In the genomic region with DNA sequence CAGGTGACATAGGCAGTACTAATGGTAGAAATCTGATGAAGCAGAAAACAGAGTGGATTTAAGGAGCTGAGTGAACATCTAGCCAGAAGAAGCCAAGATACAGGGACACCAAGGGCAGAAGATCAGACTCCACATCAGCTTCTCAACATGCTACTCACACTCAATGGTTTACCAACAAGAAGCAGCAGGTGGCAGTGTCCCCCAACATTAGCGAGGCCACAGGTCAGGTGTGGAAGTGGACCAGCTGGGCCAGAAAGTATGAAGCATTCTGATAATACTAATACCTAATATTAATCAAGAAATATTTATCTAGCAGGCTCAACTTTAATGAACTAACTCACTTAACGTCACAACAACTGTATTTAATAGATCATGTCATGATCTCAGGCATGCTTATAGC, we compare ENCODE assay signal across 8 cellular contexts.
A peak's percentile ranks its signal among the peaks of the same experiment; 100 is the strongest.
DNase-seq lines count a peak whose midpoint lies in the region; TF ChIP-seq lines count a peak whose summit lies in the region.

No MANE protein-coding gene starts in this region.

- no peaks in the 10 kb centered on the region for H3K36me3 ChIP-seq in MM.1S (replicated peaks; ENCODE audit: insufficient read depth, low read length)
- H3K36me3 ChIP-seq in effector memory CD4-positive, alpha-beta T cell (ENCODE audit: control insufficient read depth, insufficient read depth, low read length) = no peaks in the 10 kb centered on the region

- POLR2A ChIA-PET in activated CD4-positive, alpha-beta memory T cell treated with anti-CD3 and anti-CD28 coated beads, Interleukin-2, amount 10 ng/mL, durations not matched to agents 7 days and 5 days (lab: Charles Lee) = no interaction called here

- H3K27ac ChIP-seq in MM.1S (ENCODE audit: low read length) = no peak overlapping the region
- no peak overlapping the region for H3K27ac ChIP-seq in effector memory CD4-positive, alpha-beta T cell (ENCODE audit: insufficient read depth, low read length, poor library complexity, severe bottlenecking)
- no peak overlapping the region for H3K27ac ChIP-seq in substantia nigra (ENCODE audit: low read depth, low read length, poor library complexity, severe bottlenecking)

- H3K4me1 ChIP-seq in MM.1S (ENCODE audit: low read length) = no peaks in the 10 kb centered on the region
- no peaks in the 10 kb centered on the region for H3K4me1 ChIP-seq in effector memory CD4-positive, alpha-beta T cell (ENCODE audit: control insufficient read depth, insufficient read depth, low read length, poor library complexity, severe bottlenecking)

- no peaks in the 10 kb centered on the region for H3F3A ChIP-seq in MM.1S (ENCODE audit: insufficient read depth, low read length)

- no peaks in the 10 kb centered on the region for H3K9me3 Mint-ChIP-seq in activated CD4-positive, alpha-beta memory T cell treated with anti-CD3 and anti-CD28 coated beads, Interleukin-2, amount 10 ng/mL, durations not matched to agents 7 days and 5 days
- H3K9me3 Mint-ChIP-seq in mesothelial cell of epicardium = peaks cover 23% of the 10 kb centered on the region

- no peak overlapping the region for H3K4me3 Mint-ChIP-seq in activated CD4-positive, alpha-beta memory T cell treated with anti-CD3 and anti-CD28 coated beads, Interleukin-2, amount 10 ng/mL, durations not matched to agents 7 days and 5 days
- H3K4me3 Mint-ChIP-seq in mesothelial cell of epicardium = no peak overlapping the region

- no peaks in the 10 kb centered on the region for H3K79me2 ChIP-seq in MM.1S (ENCODE audit: low read length)

- peaks cover 4% of the 10 kb centered on the region for H3K27me3 Mint-ChIP-seq in activated CD4-positive, alpha-beta memory T cell treated with anti-CD3 and anti-CD28 coated beads, Interleukin-2, amount 10 ng/mL, durations not matched to agents 7 days and 5 days
- no peaks in the 10 kb centered on the region for H3K27me3 Mint-ChIP-seq in mesothelial cell of epicardium (ENCODE audit: low read depth)

- peak; percentile 71 for TF ChIP-seq CTCF in MM.1S (IDR thresholded peaks at IDR 0.05; ENCODE audit: low read length)
- peak; percentile 21 for TF ChIP-seq CTCF in mesothelial cell of epicardium (IDR thresholded peaks at IDR 0.05; ENCODE audit: unreplicated experiment)

- H4K20me1 ChIP-seq in MM.1S (ENCODE audit: insufficient read depth, low read length) = no peaks in the 10 kb centered on the region

- H3K4me2 ChIP-seq in MM.1S (ENCODE audit: low read depth, low read length) = no peak overlapping the region

- no peaks in the 10 kb centered on the region for H3K27me3 ChIP-seq in MM.1S (replicated peaks; ENCODE audit: insufficient read depth, low read length)
- H3K27me3 ChIP-seq in effector memory CD4-positive, alpha-beta T cell (replicated peaks; ENCODE audit: control insufficient read depth, insufficient read depth, low read length, poor library complexity, severe bottlenecking) = no peaks in the 10 kb centered on the region

- DNase-seq in NCI-H1417 (lab: John Stamatoyannopoulos, UW) = peak; percentile 30 to 83 (median 56)
- no peak for DNase-seq in NCI-H1417 treated with DMSO at 0.1 percent for 48 hours (lab: John Stamatoyannopoulos, UW)
- peak; percentile 55 for DNase-seq in H4 (ENCODE audit: low spot score)
- DNase-seq in MM.1S = peak; percentile 67
- peak; percentile 54 for DNase-seq in activated CD4-positive, alpha-beta memory T cell treated with anti-CD3 and anti-CD28 coated beads, Interleukin-2, amount 10 ng/mL, durations not matched to agents 7 days and 5 days
- peak in 2 of 3 donors; percentile 3 to 30 for DNase-seq in effector memory CD4-positive, alpha-beta T cell
- no peak for DNase-seq in mesothelial cell of epicardium (ENCODE audit: low spot score in 2 of 2, unreplicated experiment in 2 of 2)
- DNase-seq in substantia nigra (lab: John Stamatoyannopoulos, UW) = peak in 44 of 49 donors; percentile 2 to 79 (median 51)

- H3K9me3 ChIP-seq in MM.1S (replicated peaks; ENCODE audit: insufficient read depth, low read length) = no peaks in the 10 kb centered on the region
- no peaks in the 10 kb centered on the region for H3K9me3 ChIP-seq in effector memory CD4-positive, alpha-beta T cell (ENCODE audit: control insufficient read depth, low read length)

- H3K4me3 ChIP-seq in MM.1S (ENCODE audit: low read length) = no peak overlapping the region
- H3K4me3 ChIP-seq in effector memory CD4-positive, alpha-beta T cell (ENCODE audit: insufficient read depth, low read depth, low read length, poor library complexity, severe bottlenecking) = no peak overlapping the region

- no peaks in the 10 kb centered on the region for H3K9me2 ChIP-seq in MM.1S (replicated peaks; ENCODE audit: insufficient read depth, low read length)

- no peak overlapping the region for H3K9ac ChIP-seq in MM.1S (ENCODE audit: low read length)

- H3K27ac Mint-ChIP-seq in activated CD4-positive, alpha-beta memory T cell treated with anti-CD3 and anti-CD28 coated beads, Interleukin-2, amount 10 ng/mL, durations not matched to agents 7 days and 5 days = no peak overlapping the region
- no peak overlapping the region for H3K27ac Mint-ChIP-seq in mesothelial cell of epicardium

- no peak overlapping the region for H2AFZ ChIP-seq in MM.1S (ENCODE audit: low read length)

- H3K36me3 Mint-ChIP-seq in activated CD4-positive, alpha-beta memory T cell treated with anti-CD3 and anti-CD28 coated beads, Interleukin-2, amount 10 ng/mL, durations not matched to agents 7 days and 5 days (ENCODE audit: low read depth) = no peaks in the 10 kb centered on the region
- no peaks in the 10 kb centered on the region for H3K36me3 Mint-ChIP-seq in mesothelial cell of epicardium

- no peaks in the 10 kb centered on the region for H3K4me1 Mint-ChIP-seq in activated CD4-positive, alpha-beta memory T cell treated with anti-CD3 and anti-CD28 coated beads, Interleukin-2, amount 10 ng/mL, durations not matched to agents 7 days and 5 days
- H3K4me1 Mint-ChIP-seq in mesothelial cell of epicardium = peaks cover 18% of the 10 kb centered on the region

- CTCF ChIA-PET in activated CD4-positive, alpha-beta memory T cell treated with anti-CD3 and anti-CD28 coated beads, Interleukin-2, amount 10 ng/mL, durations not matched to agents 7 days and 5 days (lab: Charles Lee) = interaction anchor here (1.1 to 1.6 kb wide), 7 partner anchors 9 to 571 kb away, joined by 3 to 30 read pairs (median 4); no protein-coding TSS in a partner anchor

Comparison
In these comparisons a context has a peak if more than half of its experiments do, and no peak if none do; other contexts are left out.
1. DNase-seq: peak in NCI-H1417 (3 of 3), H4 (single experiment), MM.1S (single experiment), activated CD4-positive, alpha-beta memory T cell treated with anti-CD3 and anti-CD28 coated beads, Interleukin-2, amount 10 ng/mL, durations not matched to agents 7 days and 5 days (single experiment), effector memory CD4-positive, alpha-beta T cell (2 of 3) and substantia nigra (44 of 49); none in NCI-H1417 treated with DMSO at 0.1 percent for 48 hours (single experiment) and mesothelial cell of epicardium (0 of 2).